Comparison of ENCODE assay signal across 26 cellular contexts in genomic region chr10:97651773-97652172, GRCh38. TPM values are rescaled to one million over a fixed set of nuclear protein-coding genes. Genes with fewer than 3 reads are reported as not detected.
DNase-seq lines count a peak whose midpoint lies in the region; ATAC-seq, FAIRE-seq and TF ChIP-seq lines count a peak whose summit lies in the region.
"Had no signal": no experiment of that assay in that cellular context is flagged by ENCODE, and none has a peak within 500 bp of the region (broad histone marks: within the 10 kb centered on the region; RNA-seq: fewer than 3 reads in every experiment).

No MANE protein-coding gene starts in this region.

- intact Hi-C loops in PC-3 (cut with micrococcal nuclease): no loop called here
- intact Hi-C loops in dendritic cell treated with granulocyte-macrophage colony-stimulating factor and Interleukin-4, amounts not matched to agents 40 ng/mL and 50 ng/mL, for 4 days (cut with micrococcal nuclease): loop anchor here (10.0 kb wide), 1 partner anchor 77 kb away; the partner anchor contains the start of gene ANKRD2
- intact Hi-C loops in upper lobe of right lung (cut with DNase I): no loop called here

- DNase-seq in A549 (ENCODE audit: low read depth in 1 of 2, low spot score in 1 of 2) (peak in 1 of 2 experiments; percentile 43), PC-3 (peak; percentile 96), memory B cell (ENCODE audit: low spot score in 2 of 2) (no peak), frontal cortex (ENCODE audit: low spot score in 2 of 2) (no peak), upper lobe of right lung (no peak)
- DNase-seq: activated CD4-positive, alpha-beta T cell treated with anti-CD3 and anti-CD28 coated beads, Interleukin-2, amount 50 U/mL, for 1 hour; activated naive CD4-positive, alpha-beta T cell treated with anti-CD3 and anti-CD28 coated beads for 36 hours; CD8-positive, alpha-beta T cell; cortex of kidney; DMS 273 treated with DMSO at 0.1 percent for 48 hours; endodermal cell; NCI-H146; NCI-H2107; NCI-H82; nephron progenitor cell; ovary; retina; Right ventricle myocardium superior; stimulated activated CD4-positive, alpha-beta T cell treated with anti-CD3 and anti-CD28 coated beads, Interleukin-2, amount 100 ng/mL, for 24 hours; tibial artery had no signal

- peak overlapping the region; percentile 94 for H3K27ac Mint-ChIP-seq in dendritic cell treated with granulocyte-macrophage colony-stimulating factor and Interleukin-4, amounts not matched to agents 40 ng/mL and 50 ng/mL, for 4 days
- peak overlapping the region; percentile 53 for H3K27ac Mint-ChIP-seq in memory B cell
- H3K27ac Mint-ChIP-seq: activated naive CD4-positive, alpha-beta T cell treated with anti-CD3 and anti-CD28 coated beads for 36 hours; B cell; CD8-positive, alpha-beta T cell; endodermal cell; nephron progenitor cell had no signal

- no peak for TF ChIP-seq EP300 in A549 (IDR thresholded peaks at IDR 0.05)

- ATAC-seq in A549 (no peak), PC-3 (peak; percentile 48), memory B cell (ENCODE audit: low read depth) (no peak), upper lobe of right lung (no peak), HG02885 (IDR thresholded peaks at IDR 0.05; ENCODE audit: poor library complexity, unreplicated experiment) (no peak), GM21786 (IDR thresholded peaks at IDR 0.05; ENCODE audit: unreplicated experiment) (no peak)
- ATAC-seq: CD8-positive, alpha-beta T cell had no signal

- H3K27me3 ChIP-seq in PC-3 (ENCODE audit: low read length): no peaks in the 10 kb centered on the region
- no peaks in the 10 kb centered on the region for H3K27me3 ChIP-seq in upper lobe of right lung
- H3K27me3 ChIP-seq: ovary, tibial artery had no signal

- no peak overlapping the region for H2AFZ ChIP-seq in PC-3 (ENCODE audit: low read length)

- peak overlapping the region; percentile 88 to 91 for H3K27ac ChIP-seq in A549
- peak overlapping the region; percentile 84 for H3K27ac ChIP-seq in PC-3 (ENCODE audit: low read length)
- H3K27ac ChIP-seq in upper lobe of right lung: no peak overlapping the region
- H3K27ac ChIP-seq: KMS-11, ovary, tibial artery had no signal

- no peaks in the 10 kb centered on the region for H3K9me3 ChIP-seq in A549
- no peaks in the 10 kb centered on the region for H3K9me3 ChIP-seq in PC-3 (ENCODE audit: low read length)
- H3K9me3 ChIP-seq in upper lobe of right lung: no peaks in the 10 kb centered on the region
- H3K9me3 ChIP-seq: ovary, tibial artery had no signal

- WGBS in A549 (ENCODE audit: missing lambda C conversion rate): 26% methylated on average over 3 of the region's 3 CpGs

- TF ChIP-seq POLR2A in A549 (IDR thresholded peaks at IDR 0.05; ENCODE audit: low read length): no peak

- H3K4me3 Mint-ChIP-seq in dendritic cell treated with granulocyte-macrophage colony-stimulating factor and Interleukin-4, amounts not matched to agents 40 ng/mL and 50 ng/mL, for 4 days: no peak overlapping the region
- no peak overlapping the region for H3K4me3 Mint-ChIP-seq in memory B cell
- H3K4me3 Mint-ChIP-seq: activated naive CD4-positive, alpha-beta T cell treated with anti-CD3 and anti-CD28 coated beads for 36 hours; B cell; CD8-positive, alpha-beta T cell; endodermal cell; nephron progenitor cell had no signal

- H3K4me2 ChIP-seq in A549 (peak overlapping the region; percentile 30), PC-3 (ENCODE audit: low read length) (peak overlapping the region; percentile 53)
- H3K4me2 ChIP-seq: KMS-11 had no signal

- peaks cover 58% of the 10 kb centered on the region for H3K4me1 ChIP-seq in A549
- peaks cover 65% of the 10 kb centered on the region for H3K4me1 ChIP-seq in PC-3 (ENCODE audit: insufficient read depth, low read length)
- H3K4me1 ChIP-seq in upper lobe of right lung: peaks cover 27% of the 10 kb centered on the region

- no peaks in the 10 kb centered on the region for H3K9me3 Mint-ChIP-seq in dendritic cell treated with granulocyte-macrophage colony-stimulating factor and Interleukin-4, amounts not matched to agents 40 ng/mL and 50 ng/mL, for 4 days
- H3K9me3 Mint-ChIP-seq in memory B cell: no peaks in the 10 kb centered on the region
- H3K9me3 Mint-ChIP-seq: activated naive CD4-positive, alpha-beta T cell treated with anti-CD3 and anti-CD28 coated beads for 36 hours; CD8-positive, alpha-beta T cell; endodermal cell; nephron progenitor cell had no signal

- BruUV-seq in PC-3 (replicated peaks; lab: Mats Ljungman, UMichigan): no TSS peak

- TF ChIP-seq CTCF in A549 (IDR thresholded peaks at IDR 0.05) (no peak), PC-3 (conservative IDR thresholded peaks at IDR 0.05; ENCODE audit: low read depth, low read length) (no peak), upper lobe of right lung (IDR thresholded peaks at IDR 0.05) (no peak)

- H3K36me3 ChIP-seq in PC-3 (ENCODE audit: low read depth, low read length) (peaks cover 31% of the 10 kb centered on the region), upper lobe of right lung (peaks cover 48% of the 10 kb centered on the region)
- H3K36me3 ChIP-seq: ovary had no signal

- POLR2A ChIA-PET in A549 (lab: Yijun Ruan, JAX) (no interaction called here), PC-3 (lab: Charles Lee; ENCODE audit: unreplicated experiment) (no interaction called here)

- H3K4me1 Mint-ChIP-seq in dendritic cell treated with granulocyte-macrophage colony-stimulating factor and Interleukin-4, amounts not matched to agents 40 ng/mL and 50 ng/mL, for 4 days (ENCODE audit: low read depth): peaks cover 72% of the 10 kb centered on the region
- peaks cover 13% of the 10 kb centered on the region for H3K4me1 Mint-ChIP-seq in memory B cell

- H3K36me3 Mint-ChIP-seq in dendritic cell treated with granulocyte-macrophage colony-stimulating factor and Interleukin-4, amounts not matched to agents 40 ng/mL and 50 ng/mL, for 4 days (ENCODE audit: low read depth): peaks cover 72% of the 10 kb centered on the region
- peaks cover 23% of the 10 kb centered on the region for H3K36me3 Mint-ChIP-seq in memory B cell

- no peak overlapping the region for H3K4me3 ChIP-seq in A549
- H3K4me3 ChIP-seq in PC-3 (ENCODE audit: low read length): peak overlapping the region; percentile 38
- H3K4me3 ChIP-seq in upper lobe of right lung: no peak overlapping the region
- H3K4me3 ChIP-seq: ovary, tibial artery had no signal

- FAIRE-seq in A549 (lab: Jason Lieb, UNC): no peak
- no peak for FAIRE-seq in frontal cortex (lab: Jason Lieb, UNC)
- FAIRE-seq: islet of Langerhans had no signal

- no peak for TF ChIP-seq RAD21 in A549 (conservative IDR thresholded peaks at IDR 0.05 in 1 of 2, IDR thresholded peaks at IDR 0.05 in 1 of 2)

- H3F3A ChIP-seq in PC-3 (ENCODE audit: low read length, unreplicated experiment): peaks cover 5% of the 10 kb centered on the region

- H3K79me2 ChIP-seq in PC-3 (ENCODE audit: low read length): peaks cover 33% of the 10 kb centered on the region

- H3K9me2 ChIP-seq in PC-3 (replicated peaks; ENCODE audit: low read length): no peaks in the 10 kb centered on the region

- H4K20me1 ChIP-seq in PC-3 (ENCODE audit: low read length): no peaks in the 10 kb centered on the region

- H3K9ac ChIP-seq in PC-3 (ENCODE audit: low read length): peak overlapping the region; percentile 50; the same call in 1 of the 2 replicates
- H3K9ac ChIP-seq: KMS-11 had no signal

- no peaks in the 10 kb centered on the region for H3K27me3 Mint-ChIP-seq in dendritic cell treated with granulocyte-macrophage colony-stimulating factor and Interleukin-4, amounts not matched to agents 40 ng/mL and 50 ng/mL, for 4 days
- H3K27me3 Mint-ChIP-seq in memory B cell: no peaks in the 10 kb centered on the region
- H3K27me3 Mint-ChIP-seq: B cell had no signal

- CTCF ChIA-PET in A549 (lab: Yijun Ruan, JAX) (no interaction called here), PC-3 (lab: Charles Lee) (no interaction called here)

TF ChIP-seq in A549, 52 proteins besides CTCF, POLR2A, EP300 and RAD21 (continues in another document):
- TF ChIP-seq ZFP36 (IDR thresholded peaks at IDR 0.05; ENCODE audit: borderline replicate concordance, partially characterized antibody) (no peak), ZNF302 (CRISPR knock-in tag; IDR thresholded peaks at IDR 0.05) (no peak), FOSL2 (IDR thresholded peaks at IDR 0.05) (no peak), FOSL2 (CRISPR knock-in tag; IDR thresholded peaks at IDR 0.05) (peak; percentile 4; the same call in 1 of the 2 replicates)

RNA-seq across cellular contexts. Expression of gene PI4K2A, which starts 11.3 kb away (rescaled TPM):
- 16.6 and 18.8 TPM in 2 replicates for polyA plus RNA-seq in A549 (2011; rRNA removed)
- 13.1 and 17.7 TPM in 2 replicates for polyA plus RNA-seq in A549 (2012; cell fraction: cytosol; rRNA removed)
- polyA plus RNA-seq in A549 (2012; cell fraction: nucleus; rRNA removed): 14.8 and 17.7 TPM in 2 replicates
- 14.1 to 16.6 TPM (median 14.8 TPM) in 3 replicates for polyA plus RNA-seq in A549 (2017; fragmentation: RNase III; extraction: RNeasy Plus Mini Kit Qiagen cat#74134 plus additional on column Dnase treatment)
- polyA minus RNA-seq in A549 (2011; rRNA and poly(A)+ RNA removed): 11.3 and 11.5 TPM in 2 replicates
- 18.7 and 19.4 TPM in 2 replicates for total RNA-seq in PC-3 (2014; rRNA removed)
- total RNA-seq in frontal cortex: 11.0 TPM
- total RNA-seq in upper lobe of right lung: 28.3 TPM

RNA-seq across cellular contexts. Expression of gene MORN4, which starts 18.5 kb away (rescaled TPM):
- polyA plus RNA-seq in A549 (2011; rRNA removed) (13.8 and 14.2 TPM in 2 replicates), A549 (2017; fragmentation: RNase III; extraction: RNeasy Plus Mini Kit Qiagen cat#74134 plus additional on column Dnase treatment) (8.3 to 10.9 TPM (median 8.9 TPM) in 3 replicates)
- polyA plus RNA-seq in A549 (2012; cell fraction: cytosol; rRNA removed): 9.7 and 10.4 TPM in 2 replicates
- polyA plus RNA-seq in A549 (2012; cell fraction: nucleus; rRNA removed): 2.9 and 3.4 TPM in 2 replicates
- polyA minus RNA-seq in A549 (2011; rRNA and poly(A)+ RNA removed): 3.2 and 4.2 TPM in 2 replicates
- total RNA-seq in PC-3 (2014; rRNA removed) (6.5 and 12.9 TPM in 2 replicates), frontal cortex (35.5 TPM), upper lobe of right lung (3.8 TPM)
- total RNA-seq: CD8-positive, alpha-beta T cell had no signal

RNA-seq across cellular contexts. Expression of gene AVPI1, which starts 35.3 kb away (rescaled TPM):
- polyA plus RNA-seq in A549 (2011; rRNA removed) (48.7 and 64.1 TPM in 2 replicates), A549 (2017; fragmentation: RNase III; extraction: RNeasy Plus Mini Kit Qiagen cat#74134 plus additional on column Dnase treatment) (58.4 to 72.3 TPM (median 70.3 TPM) in 3 replicates)
- polyA plus RNA-seq in A549 (2012; cell fraction: cytosol; rRNA removed): 66.1 and 88.3 TPM in 2 replicates
- 77.6 and 78.7 TPM in 2 replicates for polyA plus RNA-seq in A549 (2012; cell fraction: nucleus; rRNA removed)
- polyA minus RNA-seq in A549 (2011; rRNA and poly(A)+ RNA removed): 41.9 and 47.2 TPM in 2 replicates
- total RNA-seq in PC-3 (2014; rRNA removed) (40.7 and 44.5 TPM in 2 replicates), frontal cortex (2.4 TPM), upper lobe of right lung (20.5 TPM)
